ENCODE assay signal across 1 cellular context in the genomic region with DNA sequence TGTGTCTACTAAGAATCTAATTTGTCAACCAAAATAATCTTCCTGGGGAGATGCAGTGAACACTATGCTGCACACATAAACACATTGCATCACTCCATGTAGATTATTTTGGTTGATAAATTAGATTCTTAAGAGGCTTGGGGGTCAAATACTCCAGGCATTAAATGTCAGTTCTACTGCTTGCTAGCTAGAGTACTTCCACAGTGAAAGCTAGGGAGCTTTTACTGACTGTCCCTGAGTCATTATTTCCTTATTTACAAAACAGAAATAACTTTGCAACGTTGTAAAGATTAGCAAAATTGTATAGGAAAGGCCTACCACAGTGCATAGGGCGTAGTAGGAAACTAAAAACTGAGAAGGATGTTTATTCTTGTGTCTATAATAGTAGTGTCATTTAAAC.
TF ChIP-seq lines count a peak whose summit lies in the region.

No MANE protein-coding gene starts in this region.

TF ChIP-seq in IMR-90, 13 proteins besides CTCF, POLR2A, EP300 and RAD21 (continued from another document):
- no peak for TF ChIP-seq MXI1 (IDR thresholded peaks at IDR 0.05; ENCODE audit: borderline replicate concordance, low read depth, low read length)
